ENCODE assay signal across 19 cellular contexts in the genomic region with DNA sequence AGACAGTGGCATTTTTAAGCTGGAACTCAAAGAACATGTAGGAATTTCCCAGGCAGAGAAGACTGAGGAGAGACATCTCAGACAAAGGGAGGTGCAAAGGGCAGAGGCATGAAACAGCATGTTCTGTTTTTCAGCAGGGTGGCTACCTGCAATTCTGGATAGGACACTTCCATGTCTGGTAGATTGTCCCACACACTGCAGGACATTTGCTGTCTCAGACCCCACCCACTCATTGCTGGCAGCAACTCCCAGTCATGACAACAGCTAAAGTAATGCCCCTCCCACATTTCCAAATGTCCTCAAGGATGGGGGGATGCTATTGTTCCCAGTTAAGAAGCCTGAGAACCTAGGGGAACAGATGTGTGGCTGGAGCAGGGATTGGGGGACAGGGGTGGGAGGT. TPM values are rescaled to one million over a fixed set of nuclear protein-coding genes. Genes with fewer than 3 reads are reported as not detected.
DNase-seq lines count a peak whose midpoint lies in the region; ATAC-seq, FAIRE-seq and TF ChIP-seq lines count a peak whose summit lies in the region.
"Had no signal": no experiment of that assay in that cellular context is flagged by ENCODE, and none has a peak within 500 bp of the region (broad histone marks: within the 10 kb centered on the region; RNA-seq: fewer than 3 reads in every experiment).

No MANE protein-coding gene starts in this region.

- peak overlapping the region; percentile 81 for H3K27ac Mint-ChIP-seq in T-helper 2 cell treated with Interferon-gamma antibody and Interleukin-4, amounts not matched to agents 5 μg/mL and 100 μg/mL, for 36 hours
- H3K27ac Mint-ChIP-seq in activated naive CD8-positive, alpha-beta T cell treated with anti-CD3 and anti-CD28 coated beads for 36 hours = peak overlapping the region; percentile 94
- H3K27ac Mint-ChIP-seq in naive thymus-derived CD4-positive, alpha-beta T cell = peak overlapping the region; percentile 76 to 96 (median 85)

- POLR2A ChIA-PET in naive thymus-derived CD4-positive, alpha-beta T cell (lab: Charles Lee) = interaction anchor here (0.6 to 11.5 kb wide), 8 partner anchors 8 to 162 kb away, joined by 3 to 90 read pairs (median 5); partner anchors contain the start of gene ANKRD44
- POLR2A ChIA-PET in A673 (lab: Charles Lee; ENCODE audit: low non-redundant PET) = no interaction called here

- H3K9me3 ChIP-seq in naive thymus-derived CD4-positive, alpha-beta T cell (ENCODE audit: control insufficient read depth in 2 of 3, low read length in 3 of 3) = no peaks in the 10 kb centered on the region
- H3K9me3 ChIP-seq in A673 (ENCODE audit: low read depth, low read length, poor library complexity, severe bottlenecking) = no peaks in the 10 kb centered on the region
- H3K9me3 ChIP-seq: transverse colon had no signal

- H3K27me3 Mint-ChIP-seq in T-helper 2 cell treated with Interferon-gamma antibody and Interleukin-4, amounts not matched to agents 5 μg/mL and 100 μg/mL, for 36 hours (ENCODE audit: low read depth) = no peaks in the 10 kb centered on the region
- H3K27me3 Mint-ChIP-seq in activated naive CD8-positive, alpha-beta T cell treated with anti-CD3 and anti-CD28 coated beads for 36 hours = no peaks in the 10 kb centered on the region
- no peaks in the 10 kb centered on the region for H3K27me3 Mint-ChIP-seq in naive thymus-derived CD4-positive, alpha-beta T cell

- H3K4me1 Mint-ChIP-seq in T-helper 2 cell treated with Interferon-gamma antibody and Interleukin-4, amounts not matched to agents 5 μg/mL and 100 μg/mL, for 36 hours (ENCODE audit: low read depth) = peaks cover 75% of the 10 kb centered on the region
- H3K4me1 Mint-ChIP-seq in activated naive CD8-positive, alpha-beta T cell treated with anti-CD3 and anti-CD28 coated beads for 36 hours = peaks cover 83% of the 10 kb centered on the region
- H3K4me1 Mint-ChIP-seq in naive thymus-derived CD4-positive, alpha-beta T cell = peaks cover 60 to 100% (median 93%) of the 10 kb centered on the region in 7 donors

- peaks cover 13% of the 10 kb centered on the region for H3K36me3 Mint-ChIP-seq in T-helper 2 cell treated with Interferon-gamma antibody and Interleukin-4, amounts not matched to agents 5 μg/mL and 100 μg/mL, for 36 hours (ENCODE audit: low read depth)
- H3K36me3 Mint-ChIP-seq in activated naive CD8-positive, alpha-beta T cell treated with anti-CD3 and anti-CD28 coated beads for 36 hours = peaks cover 40% of the 10 kb centered on the region
- peaks cover 0 to 19% (median 10%) of the 10 kb centered on the region in 5 donors for H3K36me3 Mint-ChIP-seq in naive thymus-derived CD4-positive, alpha-beta T cell

- peak overlapping the region; percentile 40 for H3K4me3 Mint-ChIP-seq in T-helper 2 cell treated with Interferon-gamma antibody and Interleukin-4, amounts not matched to agents 5 μg/mL and 100 μg/mL, for 36 hours
- no peak overlapping the region for H3K4me3 Mint-ChIP-seq in activated naive CD8-positive, alpha-beta T cell treated with anti-CD3 and anti-CD28 coated beads for 36 hours
- H3K4me3 Mint-ChIP-seq in naive thymus-derived CD4-positive, alpha-beta T cell = peak overlapping the region; percentile 0 to 85 (median 54)

- intact Hi-C loops in naive thymus-derived CD4-positive, alpha-beta T cell (cut with micrococcal nuclease) = loop anchor here in 1 of 2 donors (1.0 kb wide), 1 partner anchor 8 kb away; no protein-coding TSS in a partner anchor
- intact Hi-C loops in A673 (cut with micrococcal nuclease; ENCODE audit: unreplicated experiment) = no loop called here

- CTCF ChIA-PET in naive thymus-derived CD4-positive, alpha-beta T cell (lab: Charles Lee) = interaction anchor here (0.9 to 1.1 kb wide), 2 partner anchors 8 to 18 kb away, joined by 3 to 4 read pairs; no protein-coding TSS in a partner anchor
- CTCF ChIA-PET in A673 (lab: Charles Lee) = no interaction called here

- no peaks in the 10 kb centered on the region for H3K9me3 Mint-ChIP-seq in T-helper 2 cell treated with Interferon-gamma antibody and Interleukin-4, amounts not matched to agents 5 μg/mL and 100 μg/mL, for 36 hours
- H3K9me3 Mint-ChIP-seq in activated naive CD8-positive, alpha-beta T cell treated with anti-CD3 and anti-CD28 coated beads for 36 hours = peaks cover 2% of the 10 kb centered on the region
- no peaks in the 10 kb centered on the region for H3K9me3 Mint-ChIP-seq in naive thymus-derived CD4-positive, alpha-beta T cell

- TF ChIP-seq POLR2A in GM12891 (IDR thresholded peaks at IDR 0.05; ENCODE audit: low read depth, low read length) = no peak

- no peak for DNase-seq in T-helper 2 cell treated with Interferon-gamma antibody and Interleukin-4, amounts not matched to agents 5 μg/mL and 100 μg/mL, for 36 hours (ENCODE audit: low spot score)
- no peak for DNase-seq in T-helper 2 cell
- DNase-seq in GM12891 (ENCODE audit: insufficient read length, low spot score) = no peak
- no peak for DNase-seq in activated naive CD8-positive, alpha-beta T cell treated with anti-CD3 and anti-CD28 coated beads for 36 hours
- DNase-seq in naive thymus-derived CD4-positive, alpha-beta T cell = no peak
- no peak for DNase-seq in A673 (ENCODE audit: low spot score)
- no peak for DNase-seq in NK-92 treated with Interleukin-12 subunit alpha and Interleukin-12 subunit beta, amount 100 ng/mL, for 24 hours (lab: John Stamatoyannopoulos, UW)
- DNase-seq: 8988T; DND-41; KBM-7; NCI-H1048; NCI-H526 treated with DMSO at 0.1 percent for 48 hours; posterior cingulate gyrus; stimulated activated CD8-positive, alpha-beta memory T cell treated with anti-CD3 and anti-CD28 coated beads, Interleukin-4, amount 100 ng/mL, for 48 hours; transverse colon had no signal

- no peaks in the 10 kb centered on the region for H3K27me3 ChIP-seq in naive thymus-derived CD4-positive, alpha-beta T cell (ENCODE audit: control insufficient read depth in 2 of 2, insufficient read depth in 2 of 2, low read length in 2 of 2)
- H3K27me3 ChIP-seq in A673 (replicated peaks; ENCODE audit: insufficient read depth, low read depth, low read length, poor library complexity) = no peaks in the 10 kb centered on the region
- H3K27me3 ChIP-seq: transverse colon had no signal

- H3K27ac ChIP-seq in naive thymus-derived CD4-positive, alpha-beta T cell (ENCODE audit: low read depth, low read length) = peak overlapping the region; percentile 63
- no peak overlapping the region for H3K27ac ChIP-seq in A673 (ENCODE audit: low read depth, low read length, poor library complexity, severe bottlenecking)
- H3K27ac ChIP-seq: C4-2B, HL-60 had no signal

- no peak for TF ChIP-seq CTCF in A673 (conservative IDR thresholded peaks at IDR 0.05; ENCODE audit: low read depth, low read length)

- FAIRE-seq in GM12891 (lab: Jason Lieb, UNC) = peak; percentile 66

- no peak for ATAC-seq in naive thymus-derived CD4-positive, alpha-beta T cell
- ATAC-seq in HG03280 (IDR thresholded peaks at IDR 0.05; ENCODE audit: unreplicated experiment) = no peak
- ATAC-seq: left lobe of liver had no signal

- H3K36me3 ChIP-seq in naive thymus-derived CD4-positive, alpha-beta T cell (ENCODE audit: control insufficient read depth in 2 of 3, insufficient read depth in 3 of 3, low read length in 3 of 3) = no peaks in the 10 kb centered on the region
- H3K36me3 ChIP-seq in A673 (ENCODE audit: insufficient read depth, low read length, poor library complexity, severe bottlenecking) = no peaks in the 10 kb centered on the region
- H3K36me3 ChIP-seq: transverse colon had no signal

- no peak overlapping the region for H3K4me3 ChIP-seq in naive thymus-derived CD4-positive, alpha-beta T cell (ENCODE audit: low read length)
- no peak overlapping the region for H3K4me3 ChIP-seq in A673 (ENCODE audit: low read depth, low read length, poor library complexity, severe bottlenecking)
- H3K4me3 ChIP-seq: transverse colon had no signal

- BruUV-seq in A673 (replicated peaks; lab: Mats Ljungman, UMichigan) = no TSS peak

- H3K4me1 ChIP-seq in naive thymus-derived CD4-positive, alpha-beta T cell (ENCODE audit: control insufficient read depth in 2 of 2, insufficient read depth in 2 of 2, low read length in 2 of 2) = peaks cover 75 to 82% of the 10 kb centered on the region in 2 donors
- H3K4me1 ChIP-seq in A673 (ENCODE audit: insufficient read depth, low read length, poor library complexity, severe bottlenecking) = no peaks in the 10 kb centered on the region

TF ChIP-seq in GM12891, 5 proteins besides CTCF, POLR2A, EP300 and RAD21:
- TF ChIP-seq PAX5 (IDR thresholded peaks at IDR 0.05; ENCODE audit: insufficient read depth, low read length, severe bottlenecking) (no peak), SPI1 (IDR thresholded peaks at IDR 0.05; ENCODE audit: low read depth, low read length) (no peak), TAF1 (IDR thresholded peaks at IDR 0.05; ENCODE audit: low read depth, low read length) (no peak), POLR2AphosphoS5 (IDR thresholded peaks at IDR 0.05; ENCODE audit: low read depth, low read length) (no peak), POU2F2 (IDR thresholded peaks at IDR 0.05; ENCODE audit: low read depth, low read length) (no peak)
TF ChIP-seq in GM12891: peak in this region for 0.

RNA-seq across cellular contexts. Expression of gene ANKRD44, which starts 40.8 kb away (rescaled TPM):
- polyA plus RNA-seq in GM12891 (2012; ENCODE audit: low read depth, missing spikeins) = 13.8 TPM
- total RNA-seq in activated naive CD8-positive, alpha-beta T cell treated with anti-CD3 and anti-CD28 coated beads for 36 hours = 100 to 1,000 TPM; 118 to 121 TPM
- 100 to 1,000 TPM; 234 to 296 (median 291) TPM for total RNA-seq in naive thymus-derived CD4-positive, alpha-beta T cell
- polyA plus RNA-seq in naive thymus-derived CD4-positive, alpha-beta T cell = 10 to 100 TPM; 88.6 to 95.4 TPM
- 17.0 and 22.2 TPM in 2 replicates for total RNA-seq in A673 (2021)
